In genomic region chr14:67883717-67884116, GRCh38 we compare ENCODE assay signal across 9 cellular contexts.
A peak's percentile ranks its signal among the peaks of the same experiment; 100 is the strongest.
DNase-seq lines count a peak whose midpoint lies in the region; ATAC-seq and TF ChIP-seq lines count a peak whose summit lies in the region.
"Had no signal": no experiment of that assay in that cellular context is flagged by ENCODE, and none has a peak within 500 bp of the region (broad histone marks: within the 10 kb centered on the region; RNA-seq: fewer than 3 reads in every experiment).

No MANE protein-coding gene starts in this region.

- H3K27ac ChIP-seq in AG04450 (ENCODE audit: low read depth, low read length) (no peak overlapping the region), VCaP (no peak overlapping the region)

- CTCF ChIA-PET in AG04450 (lab: Charles Lee): interaction anchor here (0.6 to 4.2 kb wide), 7 partner anchors 9 to 961 kb away, joined by 4 to 32 read pairs (median 8); no protein-coding TSS in a partner anchor

- H3K27me3 Mint-ChIP-seq in stimulated activated naive CD8-positive, alpha-beta T cell treated with anti-CD3 and anti-CD28 coated beads, Interleukin-15, amount 100 ng/mL, for 72 hours: no peaks in the 10 kb centered on the region

- no peak for ATAC-seq in stimulated activated naive CD8-positive, alpha-beta T cell treated with anti-CD3 and anti-CD28 coated beads, Interleukin-15, amount 100 ng/mL, for 72 hours
- no peak for ATAC-seq in HG02623 (IDR thresholded peaks at IDR 0.05; ENCODE audit: unreplicated experiment)
- no peak for ATAC-seq in HG03095 (IDR thresholded peaks at IDR 0.05; ENCODE audit: unreplicated experiment)

- no peaks in the 10 kb centered on the region for H3K9me3 Mint-ChIP-seq in stimulated activated naive CD8-positive, alpha-beta T cell treated with anti-CD3 and anti-CD28 coated beads, Interleukin-15, amount 100 ng/mL, for 72 hours
- H3K9me3 Mint-ChIP-seq: activated T-helper 1 cell treated with anti-CD3 and anti-CD28 coated beads, Interleukin-12 subunit alpha, Interleukin-12 subunit beta, Interleukin-2, Interleukin-4 antibody, amounts not matched to agents 30 ng/mL and 10 ng/mL and 1 ng/mL, durations not matched to agents 14 hours and 24 hours and 36 hours had no signal

- POLR2A ChIA-PET in AG04450 (lab: Yijun Ruan, JAX): no interaction called here

- H3K9me3 ChIP-seq in AG04450 (ENCODE audit: control insufficient read depth, insufficient read depth, low read length): no peaks in the 10 kb centered on the region

- no peak overlapping the region for H3K4me3 Mint-ChIP-seq in stimulated activated naive CD8-positive, alpha-beta T cell treated with anti-CD3 and anti-CD28 coated beads, Interleukin-15, amount 100 ng/mL, for 72 hours
- H3K4me3 Mint-ChIP-seq: activated T-helper 1 cell treated with anti-CD3 and anti-CD28 coated beads, Interleukin-12 subunit alpha, Interleukin-12 subunit beta, Interleukin-2, Interleukin-4 antibody, amounts not matched to agents 30 ng/mL and 10 ng/mL and 1 ng/mL, durations not matched to agents 14 hours and 24 hours and 36 hours had no signal

- no peak overlapping the region for H3K4me3 ChIP-seq in AG04450 (ENCODE audit: low read depth, low read length)

- no peaks in the 10 kb centered on the region for H3K27me3 ChIP-seq in AG04450 (ENCODE audit: control insufficient read depth, insufficient read depth, low read length)

- TF ChIP-seq CTCF in AG04450 (IDR thresholded peaks at IDR 0.05; ENCODE audit: low read depth, low read length) (peak; percentile 28), VCaP (conservative IDR thresholded peaks at IDR 0.05) (peak; percentile 37)

- DNase-seq in AG04450 (ENCODE audit: low read depth, low spot score) (no peak), HCEC 1CT (peak; percentile 36), kidney tubule cell (ENCODE audit: low spot score) (peak; percentile 30), C1 segment of cervical spinal cord (lab: John Stamatoyannopoulos, UW) (no peak)
- DNase-seq in stimulated activated naive CD8-positive, alpha-beta T cell treated with anti-CD3 and anti-CD28 coated beads, Interleukin-15, amount 100 ng/mL, for 72 hours: no peak

- peaks cover 26% of the 10 kb centered on the region for H3K4me1 Mint-ChIP-seq in stimulated activated naive CD8-positive, alpha-beta T cell treated with anti-CD3 and anti-CD28 coated beads, Interleukin-15, amount 100 ng/mL, for 72 hours

- H3K27ac Mint-ChIP-seq in stimulated activated naive CD8-positive, alpha-beta T cell treated with anti-CD3 and anti-CD28 coated beads, Interleukin-15, amount 100 ng/mL, for 72 hours: no peak overlapping the region
- H3K27ac Mint-ChIP-seq: activated T-helper 1 cell treated with anti-CD3 and anti-CD28 coated beads, Interleukin-12 subunit alpha, Interleukin-12 subunit beta, Interleukin-2, Interleukin-4 antibody, amounts not matched to agents 30 ng/mL and 10 ng/mL and 1 ng/mL, durations not matched to agents 14 hours and 24 hours and 36 hours had no signal

Comparison
In these comparisons a context has a peak if more than half of its experiments do, and no peak if none do; other contexts are left out.
1. DNase-seq: peak in HCEC 1CT (single experiment) and kidney tubule cell (single experiment); none in AG04450 (single experiment), stimulated activated naive CD8-positive, alpha-beta T cell treated with anti-CD3 and anti-CD28 coated beads, Interleukin-15, amount 100 ng/mL, for 72 hours (0 of 2) and C1 segment of cervical spinal cord (0 of 14).